In genomic region chr2:241734208-241734466, GRCh38 we compare ENCODE assay signal across 2 cellular contexts.
TF ChIP-seq lines count a peak whose summit lies in the region.

No MANE protein-coding gene starts in this region.

TF ChIP-seq in GM23338, 12 proteins besides CTCF, POLR2A, EP300 and RAD21:
- TF ChIP-seq ZNF462 (CRISPR knock-in tag; IDR thresholded peaks at IDR 0.05) = no peak
- peak; percentile 84 for TF ChIP-seq POLR2AphosphoS5 (IDR thresholded peaks at IDR 0.05; ENCODE audit: low read depth)
TF ChIP-seq in GM23338: peak in this region for 1.

TF ChIP-seq in SK-N-SH treated with all-trans-retinoic acid at 6 μM for 48 hours, 23 proteins besides CTCF, POLR2A, EP300 and RAD21 (continued from another document):
- TF ChIP-seq ARNTL (CRISPR knock-in tag; IDR thresholded peaks at IDR 0.05; ENCODE audit: borderline replicate concordance, low read depth) (no peak), PATZ1 (CRISPR knock-in tag; IDR thresholded peaks at IDR 0.05; ENCODE audit: borderline replicate concordance) (no peak), BACH2 (CRISPR knock-in tag; IDR thresholded peaks at IDR 0.05; ENCODE audit: borderline replicate concordance) (no peak), POU6F1 (CRISPR knock-in tag; IDR thresholded peaks at IDR 0.05; ENCODE audit: borderline replicate concordance, low read depth) (no peak), CSRNP3 (CRISPR knock-in tag; IDR thresholded peaks at IDR 0.05) (no peak), ISL1 (CRISPR knock-in tag; IDR thresholded peaks at IDR 0.05) (no peak), ZNF565 (CRISPR knock-in tag; conservative IDR thresholded peaks at IDR 0.05; ENCODE audit: low read depth) (no peak), ZC3H10 (CRISPR knock-in tag; IDR thresholded peaks at IDR 0.05) (no peak), ZFP30 (CRISPR knock-in tag; IDR thresholded peaks at IDR 0.05) (no peak)
